29 cellular contexts compared by ENCODE assay signal in genomic region chr19:13478576-13478975, GRCh38.
"Had no signal": no experiment of that assay in that cellular context is flagged by ENCODE, and none has a peak within 500 bp of the region (broad histone marks: within the 10 kb centered on the region; RNA-seq: fewer than 3 reads in every experiment).

No MANE protein-coding gene starts in this region.

- H3K4me1 ChIP-seq: adrenal gland, ascending aorta, body of pancreas, breast epithelium, colonic mucosa had no signal

- H3K36me3 ChIP-seq: adrenal gland, ascending aorta, brain microvascular endothelial cell, breast epithelium, cardiac muscle cell, colonic mucosa had no signal

- H3K9me3 ChIP-seq: colonic mucosa had no signal

- ATAC-seq: activated naive CD4-positive, alpha-beta T cell treated with anti-CD3 and anti-CD28 coated beads, Interleukin-2, amount 50 U/mL, for 72 hours; activated naive CD8-positive, alpha-beta T cell treated with anti-CD3 and anti-CD28 coated beads, Interleukin-2, amount 50 U/mL, for 24 hours; activated T-cell treated with anti-CD3 and anti-CD28 coated beads, Interleukin-2, amount 50 U/mL, for 72 hours; activated T-helper 17 cell treated with anti-CD3 and anti-CD28 coated beads, Interleukin-2, amount 50 U/mL, for 72 hours; body of pancreas had no signal

- H3K27ac ChIP-seq: adrenal gland, ascending aorta, body of pancreas, brain microvascular endothelial cell, breast epithelium, cardiac muscle cell, colonic mucosa had no signal

- H3K4me3 ChIP-seq: adrenal gland, ascending aorta, body of pancreas, breast epithelium, cardiac muscle cell, colonic mucosa had no signal

- DNase-seq: activated effector memory CD4-positive, alpha-beta T cell treated with anti-CD3 and anti-CD28 coated beads, Interleukin-2, amount 50 U/mL, for 16 hours; activated effector memory CD4-positive, alpha-beta T cell treated with Interleukin-2 at 50 U/mL for 16 hours; activated gamma-delta T cell; activated gamma-delta T cell treated with Interleukin-2 at 50 U/mL for 16 hours; activated naive CD4-positive, alpha-beta T cell; activated naive CD4-positive, alpha-beta T cell treated with anti-CD3 and anti-CD28 coated beads for 36 hours; activated naive CD4-positive, alpha-beta T cell treated with anti-CD3 and anti-CD28 coated beads, Interleukin-2, amount 10 ng/mL, durations not matched to agents 7 days and 5 days; activated naive CD4-positive, alpha-beta T cell treated with anti-CD3 and anti-CD28 coated beads, Interleukin-2, amount 50 U/mL, for 16 hours; activated naive CD4-positive, alpha-beta T cell treated with Interleukin-2 at 50 U/mL for 16 hours; activated naive CD8-positive, alpha-beta T cell treated with anti-CD3 and anti-CD28 coated beads for 36 hours; activated naive CD8-positive, alpha-beta T cell treated with anti-CD3 and anti-CD28 coated beads, Interleukin-2, amount 10 ng/mL, durations not matched to agents 7 days and 5 days; activated naive CD8-positive, alpha-beta T cell treated with anti-CD3 and anti-CD28 coated beads, Interleukin-2, amount 50 U/mL, for 24 hours; activated T-cell treated with anti-CD3 and anti-CD28 coated beads, Interleukin-2, amount 50 U/mL, for 48 hours; activated T-cell treated with anti-CD3 and anti-CD28 coated beads, Interleukin-2, amount 50 U/mL, for 72 hours; adrenal gland; amniotic stem cell; amygdala; anterior cingulate cortex; aorta; body of pancreas; brain microvascular endothelial cell; central memory CD4-positive, alpha-beta T cell; cerebellar nuclear complex; colonic mucosa had no signal
